ENCODE assay signal across 17 cellular contexts in the genomic region with DNA sequence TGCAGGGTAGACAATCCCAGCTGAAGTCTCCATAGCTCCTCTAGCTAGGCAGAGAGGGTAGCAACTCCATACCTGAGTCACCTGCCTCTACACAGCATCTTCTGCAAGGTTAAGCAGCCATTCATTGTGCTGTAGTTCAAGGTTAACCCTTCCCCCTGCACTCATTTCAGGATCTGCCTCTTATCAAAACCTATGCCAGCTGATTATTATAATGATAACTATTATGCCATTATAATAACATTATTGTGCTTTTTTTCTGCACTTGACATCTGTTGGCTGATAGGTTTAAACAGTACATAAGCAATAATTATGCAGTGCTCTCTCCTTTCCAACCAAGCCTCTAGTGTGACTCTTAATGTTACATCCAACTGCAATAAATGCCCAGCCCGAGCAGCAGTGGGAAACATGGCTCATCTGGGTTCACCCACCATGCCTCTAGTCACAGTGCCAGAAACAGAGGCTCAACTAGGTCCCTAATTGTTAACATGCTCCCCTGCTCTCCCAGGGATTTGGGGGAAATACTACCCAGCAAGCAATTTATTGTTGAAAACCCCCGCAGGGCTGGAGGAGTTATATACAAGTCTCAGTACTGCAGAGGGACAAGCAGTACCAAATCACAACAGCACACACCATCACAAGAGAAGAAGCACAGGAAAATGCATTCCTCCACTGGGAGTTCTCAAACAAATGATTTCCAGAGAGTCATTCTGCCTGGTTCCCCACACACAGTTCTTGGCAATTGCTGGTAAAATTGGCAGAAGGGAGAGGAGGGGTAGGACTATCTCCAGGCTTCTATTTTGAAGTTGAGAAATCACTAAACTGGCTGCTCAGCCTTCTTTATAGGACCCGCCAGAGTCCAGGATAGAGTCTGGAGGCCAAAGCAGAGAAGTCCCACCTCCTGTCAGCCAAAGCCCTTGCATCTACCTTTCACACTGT. TPM values are rescaled to one million over a fixed set of nuclear protein-coding genes. Genes with fewer than 3 reads are reported as not detected.
DNase-seq lines count a peak whose midpoint lies in the region; ATAC-seq and TF ChIP-seq lines count a peak whose summit lies in the region.
"Had no signal": no experiment of that assay in that cellular context is flagged by ENCODE, and none has a peak within 500 bp of the region (broad histone marks: within the 10 kb centered on the region; RNA-seq: fewer than 3 reads in every experiment).

No MANE protein-coding gene starts in this region.

- DNase-seq in DMS 273 (lab: John Stamatoyannopoulos, UW; ENCODE audit: unreplicated experiment), result peak; percentile 46
- DNase-seq in DMS 273 treated with DMSO at 0.1 percent for 48 hours (lab: John Stamatoyannopoulos, UW), result no peak
- peak; percentile 23 for DNase-seq in astrocyte of the hippocampus (ENCODE audit: low read depth, low spot score)
- DNase-seq in left kidney (ENCODE audit: low read depth, low spot score), result peak; percentile 32
- no peak for DNase-seq in thoracic aorta (ENCODE audit: low spot score)
- DNase-seq in activated gamma-delta T cell treated with Interleukin-2 at 50 U/mL for 16 hours, result no peak
- no peak for DNase-seq in middle frontal gyrus (ENCODE audit: extremely low spot score, low spot score)
- DNase-seq: activated CD4-positive, alpha-beta memory T cell treated with anti-CD3 and anti-CD28 coated beads for 36 hours; activated effector memory CD4-positive, alpha-beta T cell treated with Interleukin-2 at 50 U/mL for 16 hours; effector memory CD4-positive, alpha-beta T cell; heart right ventricle; KG1; naive thymus-derived CD8-positive, alpha-beta T cell; NCI-H774; stimulated activated naive CD8-positive, alpha-beta T cell treated with anti-CD3 and anti-CD28 coated beads, Interleukin-15, amount 100 ng/mL, for 72 hours had no signal

- peaks cover 44 to 70% of the 10 kb centered on the region in 2 donors for H3K4me1 ChIP-seq in thoracic aorta (ENCODE audit: control insufficient read depth in 1 of 2, low read depth in 2 of 2)

- H3K36me3 ChIP-seq in thoracic aorta, result no peaks in the 10 kb centered on the region
- H3K36me3 ChIP-seq: heart right ventricle had no signal

- no peak overlapping the region for H3K27ac ChIP-seq in thoracic aorta
- H3K27ac ChIP-seq: 22Rv1 had no signal

- H3K9me3 ChIP-seq in thoracic aorta, result no peaks in the 10 kb centered on the region
- H3K9me3 ChIP-seq: heart right ventricle had no signal

- H3K27me3 ChIP-seq in thoracic aorta (replicated peaks; ENCODE audit: insufficient read depth), result no peaks in the 10 kb centered on the region
- H3K27me3 ChIP-seq: heart right ventricle had no signal

- H3K4me3 ChIP-seq in thoracic aorta, result peak overlapping the region; percentile 10
- H3K4me3 ChIP-seq: heart right ventricle had no signal

- TF ChIP-seq CTCF in thoracic aorta (IDR thresholded peaks at IDR 0.05), result no peak

- no peak for ATAC-seq in thoracic aorta (ENCODE audit: insufficient number of reproducible peaks, low FRiP score, low read depth)
- no peak for ATAC-seq in HG02973 (IDR thresholded peaks at IDR 0.05; ENCODE audit: unreplicated experiment)
- ATAC-seq: naive thymus-derived CD8-positive, alpha-beta T cell; stimulated activated naive CD8-positive, alpha-beta T cell treated with anti-CD3 and anti-CD28 coated beads, Interleukin-15, amount 100 ng/mL, for 72 hours had no signal

RNA-seq across cellular contexts. Expression of a gene that starts 17.1 kb away (rescaled TPM):
- total RNA-seq in thoracic aorta, result 10 to 100 TPM; 33.1 to 41.2 TPM

Comparison
In these comparisons a context has a peak if more than half of its experiments do, and no peak if none do; other contexts are left out.
1. DNase-seq: peak in DMS 273 (single experiment), astrocyte of the hippocampus (single experiment) and left kidney (single experiment); none in DMS 273 treated with DMSO at 0.1 percent for 48 hours (single experiment), thoracic aorta (single experiment), activated gamma-delta T cell treated with Interleukin-2 at 50 U/mL for 16 hours (single experiment) and middle frontal gyrus (single experiment).